14 cellular contexts compared by ENCODE assay signal in genomic region chr14:93009471-93010117, GRCh38.
DNase-seq lines count a peak whose midpoint lies in the region; ATAC-seq, FAIRE-seq and TF ChIP-seq lines count a peak whose summit lies in the region.
"Had no signal": no experiment of that assay in that cellular context is flagged by ENCODE, and none has a peak within 500 bp of the region (broad histone marks: within the 10 kb centered on the region; RNA-seq: fewer than 3 reads in every experiment).

No MANE protein-coding gene starts in this region.

- ATAC-seq in left lung (peak; percentile 6), GM21717 (IDR thresholded peaks at IDR 0.05; ENCODE audit: unreplicated experiment) (no peak)
- ATAC-seq: stimulated activated memory B cell treated with anti-CD40 and anti-IgM and Interleukin-4, amounts not matched to agents 10 μg/mL and 1 μg/mL and 100 μg/mL, for 72 hours had no signal

- H3K27ac Mint-ChIP-seq in dendritic cell treated with granulocyte-macrophage colony-stimulating factor and Interleukin-4, amounts not matched to agents 40 ng/mL and 50 ng/mL, for 4 days: peak overlapping the region; percentile 83
- H3K27ac Mint-ChIP-seq: mesothelial cell of epicardium had no signal

- DNase-seq in LHCN-M2 (ENCODE audit: low read depth): peak; percentile 71
- no peak for DNase-seq in left lung
- DNase-seq in stromal cell of bone marrow (ENCODE audit: low read depth): peak; percentile 21
- DNase-seq in SKM-1 treated with dmso at 0.1 percent for 144 hours (lab: John Stamatoyannopoulos, UW; ENCODE audit: unreplicated experiment): no peak
- DNase-seq in GM12891 (ENCODE audit: insufficient read length, low spot score): no peak
- no peak for DNase-seq in iPS-NIHi7 (ENCODE audit: extremely low spot score)
- DNase-seq: activated CD4-positive, CD25-positive, alpha-beta regulatory T cell; activated gamma-delta T cell; stimulated activated CD4-positive, alpha-beta T cell treated with anti-CD3 and anti-CD28 coated beads, Interleukin-15, amount 100 ng/mL, for 24 hours had no signal

- TF ChIP-seq POLR2A in GM12891 (IDR thresholded peaks at IDR 0.05; ENCODE audit: low read depth, low read length): no peak

- H3K4me3 Mint-ChIP-seq in dendritic cell treated with granulocyte-macrophage colony-stimulating factor and Interleukin-4, amounts not matched to agents 40 ng/mL and 50 ng/mL, for 4 days: peak overlapping the region; percentile 17
- H3K4me3 Mint-ChIP-seq: mesothelial cell of epicardium; stimulated activated memory B cell treated with anti-CD40 and anti-IgM and Interleukin-4, amounts not matched to agents 10 μg/mL and 1 μg/mL and 100 μg/mL, for 72 hours had no signal

- intact Hi-C loops in dendritic cell treated with granulocyte-macrophage colony-stimulating factor and Interleukin-4, amounts not matched to agents 40 ng/mL and 50 ng/mL, for 4 days (cut with micrococcal nuclease): no loop called here
- intact Hi-C loops in left lung (cut with DNase I): no loop called here

- H3K36me3 Mint-ChIP-seq in dendritic cell treated with granulocyte-macrophage colony-stimulating factor and Interleukin-4, amounts not matched to agents 40 ng/mL and 50 ng/mL, for 4 days (ENCODE audit: low read depth): peaks cover 42% of the 10 kb centered on the region
- H3K36me3 Mint-ChIP-seq: mesothelial cell of epicardium had no signal

- H3K27me3 ChIP-seq in left lung: no peaks in the 10 kb centered on the region

- H3K27ac ChIP-seq in left lung: no peak overlapping the region

- H3K4me3 ChIP-seq in left lung: no peak overlapping the region

- FAIRE-seq in GM12891 (lab: Jason Lieb, UNC): no peak
- FAIRE-seq: D721Med had no signal

- H3K4me1 ChIP-seq in left lung: peaks cover 4 to 58% of the 10 kb centered on the region in 2 donors

- H3K9me3 ChIP-seq in left lung: no peaks in the 10 kb centered on the region

- no peaks in the 10 kb centered on the region for H3K9me3 Mint-ChIP-seq in dendritic cell treated with granulocyte-macrophage colony-stimulating factor and Interleukin-4, amounts not matched to agents 40 ng/mL and 50 ng/mL, for 4 days
- H3K9me3 Mint-ChIP-seq: mesothelial cell of epicardium; stimulated activated memory B cell treated with anti-CD40 and anti-IgM and Interleukin-4, amounts not matched to agents 10 μg/mL and 1 μg/mL and 100 μg/mL, for 72 hours had no signal

- TF ChIP-seq CTCF in left lung (IDR thresholded peaks at IDR 0.05): no peak

- no peaks in the 10 kb centered on the region for H3K36me3 ChIP-seq in left lung

- H3K27me3 Mint-ChIP-seq in dendritic cell treated with granulocyte-macrophage colony-stimulating factor and Interleukin-4, amounts not matched to agents 40 ng/mL and 50 ng/mL, for 4 days: no peaks in the 10 kb centered on the region
- H3K27me3 Mint-ChIP-seq: stimulated activated memory B cell treated with anti-CD40 and anti-IgM and Interleukin-4, amounts not matched to agents 10 μg/mL and 1 μg/mL and 100 μg/mL, for 72 hours had no signal

- H3K4me1 Mint-ChIP-seq in dendritic cell treated with granulocyte-macrophage colony-stimulating factor and Interleukin-4, amounts not matched to agents 40 ng/mL and 50 ng/mL, for 4 days (ENCODE audit: low read depth): peaks cover 98% of the 10 kb centered on the region

TF ChIP-seq in GM12891, 5 proteins besides CTCF, POLR2A, EP300 and RAD21:
- no peak for TF ChIP-seq POLR2AphosphoS5 (IDR thresholded peaks at IDR 0.05; ENCODE audit: low read depth, low read length)
- no peak for TF ChIP-seq PAX5 (IDR thresholded peaks at IDR 0.05; ENCODE audit: insufficient read depth, low read length, severe bottlenecking)
- TF ChIP-seq SPI1 (IDR thresholded peaks at IDR 0.05; ENCODE audit: low read depth, low read length): no peak
- TF ChIP-seq TAF1 (IDR thresholded peaks at IDR 0.05; ENCODE audit: low read depth, low read length): no peak
- TF ChIP-seq POU2F2 (IDR thresholded peaks at IDR 0.05; ENCODE audit: low read depth, low read length): no peak

Comparison
In these comparisons a context has a peak if more than half of its experiments do, and no peak if none do; other contexts are left out.
1. DNase-seq: peak in LHCN-M2 (single experiment) and stromal cell of bone marrow (single experiment); none in left lung (0 of 2), SKM-1 treated with dmso at 0.1 percent for 144 hours (single experiment), GM12891 (single experiment) and iPS-NIHi7 (single experiment).